Comparison of ENCODE assay signal across 8 cellular contexts in genomic region chr2:181810823-181811695, GRCh38.
DNase-seq lines count a peak whose midpoint lies in the region; TF ChIP-seq lines count a peak whose summit lies in the region.

No MANE protein-coding gene starts in this region.

- no peak overlapping the region for H2BK5ac ChIP-seq in neuronal stem cell (ENCODE audit: low read length)

- no peak overlapping the region for H4K91ac ChIP-seq in neuronal stem cell (ENCODE audit: low read depth, low read length, poor library complexity)

- no peak overlapping the region for H3K4ac ChIP-seq in neuronal stem cell (ENCODE audit: low read length)

- no peaks in the 10 kb centered on the region for H3K79me1 ChIP-seq in neuronal stem cell (ENCODE audit: low read depth, low read length)

- H3K23ac ChIP-seq in neuronal stem cell (ENCODE audit: low read depth, low read length, poor library complexity), result no peak overlapping the region

- no peak overlapping the region for H2BK12ac ChIP-seq in neuronal stem cell (ENCODE audit: low read length)

- H3K36me3 ChIP-seq in esophagus muscularis mucosa, result no peaks in the 10 kb centered on the region
- no peaks in the 10 kb centered on the region for H3K36me3 ChIP-seq in neuronal stem cell (replicated peaks in 1 of 2; ENCODE audit: control insufficient read depth in 2 of 2, insufficient read depth in 2 of 2, low read length in 2 of 2)

- H2BK15ac ChIP-seq in neuronal stem cell (ENCODE audit: low read length), result no peak overlapping the region

- no peak overlapping the region for H2AK5ac ChIP-seq in neuronal stem cell (ENCODE audit: low read depth, low read length)

- 42% methylated on average over 9 of the region's 9 CpGs for WGBS in esophagus muscularis mucosa
- no CpG with 5 or more reads among the region's 9 CpGs for WGBS in neuronal stem cell (ENCODE audit: extremely low coverage in 2 of 2, insufficient read length in 2 of 2, insufficient replicate concordance in 1 of 2), 2 donors

- no peak for TF ChIP-seq CTCF in esophagus muscularis mucosa (IDR thresholded peaks at IDR 0.05)

- H3K4me1 ChIP-seq in esophagus muscularis mucosa (peaks cover 1 to 22% (median 16%) of the 10 kb centered on the region in 4 donors), neuronal stem cell (ENCODE audit: control insufficient read depth in 2 of 2, insufficient read depth in 1 of 2, low read depth in 1 of 2, low read length in 2 of 2) (peaks cover 3 to 7% of the 10 kb centered on the region in 2 donors)

- peak overlapping the region; percentile 10 to 59 (median 46) for H3K27ac ChIP-seq in esophagus muscularis mucosa (replicated peaks in 1 of 4)
- no peak overlapping the region for H3K27ac ChIP-seq in neuronal stem cell (replicated peaks; ENCODE audit: low read length)

- TF ChIP-seq EP300 in esophagus muscularis mucosa (IDR thresholded peaks at IDR 0.05), result no peak

- no peak overlapping the region for H3K9ac ChIP-seq in neuronal stem cell (ENCODE audit: low read depth, low read length, poor library complexity)

- intact Hi-C loops in esophagus muscularis mucosa (cut with DNase I), result no loop called here

- H2BK120ac ChIP-seq in neuronal stem cell (ENCODE audit: low read depth, low read length), result no peak overlapping the region

- H3K14ac ChIP-seq in neuronal stem cell (ENCODE audit: low read length), result no peak overlapping the region

- H3K27me3 ChIP-seq in esophagus muscularis mucosa, result no peaks in the 10 kb centered on the region
- H3K27me3 ChIP-seq in neuronal stem cell (ENCODE audit: control insufficient read depth in 3 of 3, insufficient read depth in 3 of 3, low read depth in 1 of 3, low read length in 3 of 3), result no peaks in the 10 kb centered on the region

- TF ChIP-seq POLR2A in esophagus muscularis mucosa (IDR thresholded peaks at IDR 0.05; ENCODE audit: low read depth), result no peak

- H3K18ac ChIP-seq in neuronal stem cell (ENCODE audit: low read length), result no peak overlapping the region

- H3K9me3 ChIP-seq in esophagus muscularis mucosa (no peaks in the 10 kb centered on the region), neuronal stem cell (replicated peaks in 1 of 2; ENCODE audit: control insufficient read depth in 2 of 2, insufficient read depth in 1 of 2, low read depth in 1 of 2, low read length in 2 of 2) (no peaks in the 10 kb centered on the region)

- H2AFZ ChIP-seq in neuronal stem cell (ENCODE audit: low read length), result peak overlapping the region; percentile 84

- no peak overlapping the region for H3K4me2 ChIP-seq in neuronal stem cell (ENCODE audit: insufficient read depth, low read length, poor library complexity, severe bottlenecking)

- DNase-seq in H4 (ENCODE audit: low spot score), result peak; percentile 85
- DNase-seq in OCI-M1 (lab: John Stamatoyannopoulos, UW), result peak; percentile 80
- no peak for DNase-seq in esophagus muscularis mucosa (ENCODE audit: extremely low spot score)
- no peak for DNase-seq in neuronal stem cell (ENCODE audit: low spot score)
- no peak for DNase-seq in ecto neural progenitor cell (ENCODE audit: low spot score)
- no peak for DNase-seq in NCI-H2029 treated with DMSO at 0.1 percent for 48 hours (lab: John Stamatoyannopoulos, UW)
- no peak for DNase-seq in stimulated activated CD4-positive, alpha-beta T cell treated with anti-CD3 and anti-CD28 coated beads, Interleukin-2, amount 100 ng/mL, for 24 hours
- DNase-seq in NCI-H510A (lab: John Stamatoyannopoulos, UW), result no peak

- no peak overlapping the region for H4K8ac ChIP-seq in neuronal stem cell (ENCODE audit: low read depth, low read length)

- peak overlapping the region in 2 of 4 donors; percentile 11 to 27 for H3K4me3 ChIP-seq in esophagus muscularis mucosa
- no peak overlapping the region for H3K4me3 ChIP-seq in neuronal stem cell (ENCODE audit: low read length in 2 of 2)

Comparison
In these comparisons a context has a peak if more than half of its experiments do, and no peak if none do; other contexts are left out.
1. DNase-seq: peak in H4 (single experiment) and OCI-M1 (single experiment); none in esophagus muscularis mucosa (single experiment), neuronal stem cell (single experiment), ecto neural progenitor cell (single experiment), NCI-H2029 treated with DMSO at 0.1 percent for 48 hours (single experiment), stimulated activated CD4-positive, alpha-beta T cell treated with anti-CD3 and anti-CD28 coated beads, Interleukin-2, amount 100 ng/mL, for 24 hours (0 of 2) and NCI-H510A (single experiment).